19 cellular contexts compared by ENCODE assay signal in genomic region chr2:25079050-25079635, GRCh38. TPM values are rescaled to one million over a fixed set of nuclear protein-coding genes. Genes with fewer than 3 reads are reported as not detected.
DNase-seq lines count a peak whose midpoint lies in the region; ATAC-seq, FAIRE-seq and TF ChIP-seq lines count a peak whose summit lies in the region.
"Had no signal": no experiment of that assay in that cellular context is flagged by ENCODE, and none has a peak within 500 bp of the region (broad histone marks: within the 10 kb centered on the region; RNA-seq: fewer than 3 reads in every experiment).

No MANE protein-coding gene starts in this region.

- no peak overlapping the region for H3K23ac ChIP-seq in neuronal stem cell (ENCODE audit: low read depth, low read length, poor library complexity)

- H3K4me1 ChIP-seq in HEK293 (ENCODE audit: control insufficient read depth, insufficient read depth, low read length) (peaks cover 21% of the 10 kb centered on the region), astrocyte (ENCODE audit: insufficient read depth, low read length) (peaks cover 12% of the 10 kb centered on the region), neuronal stem cell (ENCODE audit: control insufficient read depth in 2 of 2, insufficient read depth in 1 of 2, low read depth in 1 of 2, low read length in 2 of 2) (peaks cover 2 to 3% of the 10 kb centered on the region in 2 donors)

- H3K4me3 Mint-ChIP-seq in astrocyte (ENCODE audit: unreplicated experiment), result no peak overlapping the region

- peaks cover 26% of the 10 kb centered on the region for H4K20me1 ChIP-seq in astrocyte (ENCODE audit: insufficient read depth, low read length)

- H3K4me2 ChIP-seq in astrocyte (ENCODE audit: low read length) (peak overlapping the region; percentile 45), neuronal stem cell (ENCODE audit: insufficient read depth, low read length, poor library complexity, severe bottlenecking) (no peak overlapping the region)

- no peak overlapping the region for H2BK12ac ChIP-seq in neuronal stem cell (ENCODE audit: low read length)

- no peak overlapping the region for H2BK120ac ChIP-seq in neuronal stem cell (ENCODE audit: low read depth, low read length)

- H3K36me3 Mint-ChIP-seq in astrocyte (ENCODE audit: low read depth, unreplicated experiment), result peaks cover 11% of the 10 kb centered on the region

- no peaks in the 10 kb centered on the region for H3K79me1 ChIP-seq in neuronal stem cell (ENCODE audit: low read depth, low read length)

- no peaks in the 10 kb centered on the region for H3K79me2 ChIP-seq in astrocyte (ENCODE audit: insufficient read depth, low read length)

- POLR2A ChIA-PET in HEK293 (lab: Yijun Ruan, JAX), result interaction anchor here (1.0 to 1.8 kb wide), 5 partner anchors 10 to 104 kb away, joined by 3 to 12 read pairs (median 4); partner anchors contain the start of gene EFR3B

- peaks cover 46% of the 10 kb centered on the region for H3K27me3 ChIP-seq in astrocyte (ENCODE audit: insufficient read depth, low read length)
- H3K27me3 ChIP-seq in neuronal stem cell (ENCODE audit: control insufficient read depth in 3 of 3, insufficient read depth in 3 of 3, low read depth in 1 of 3, low read length in 3 of 3), result no peaks in the 10 kb centered on the region
- H3K27me3 ChIP-seq: adrenal gland, cardiac muscle cell had no signal

- no peak overlapping the region for H3K4ac ChIP-seq in neuronal stem cell (ENCODE audit: low read length)

- H3K27me3 Mint-ChIP-seq in astrocyte (ENCODE audit: low read depth, unreplicated experiment), result peaks cover 4% of the 10 kb centered on the region

- peak overlapping the region; percentile 54 for H3K18ac ChIP-seq in neuronal stem cell (ENCODE audit: low read length)

- DNase-seq in SHP77 treated with DMSO at 0.1 percent for 48 hours (lab: John Stamatoyannopoulos, UW), result peak; percentile 17
- no peak for DNase-seq in SHP77 (lab: John Stamatoyannopoulos, UW)
- DNase-seq in astrocyte (ENCODE audit: low read depth), result no peak
- DNase-seq in neuronal stem cell (ENCODE audit: low spot score), result no peak
- DNase-seq in HK-2 (ENCODE audit: unreplicated experiment), result no peak
- no peak for DNase-seq in GM13976 (ENCODE audit: low spot score)
- DNase-seq: activated CD4-positive, alpha-beta T cell treated with anti-CD3 and anti-CD28 coated beads for 48 hours; erythroblast; left colon; mucosa of descending colon; NCI-H1694; NCI-H524; OCI-M1 had no signal

- no peak for FAIRE-seq in astrocyte (lab: Jason Lieb, UNC)

- no peak for TF ChIP-seq CTCF in HEK293 (tag by site-specific recombination; IDR thresholded peaks at IDR 0.05)
- no peak for TF ChIP-seq CTCF in astrocyte (IDR thresholded peaks at IDR 0.05; ENCODE audit: insufficient read depth, low read depth, low read length)
- TF ChIP-seq CTCF in GM13976 (IDR thresholded peaks at IDR 0.05; ENCODE audit: borderline replicate concordance, control extremely low read depth, extremely low read depth, insufficient read depth, missing control alignments), result no peak

- ATAC-seq in GM21381 (IDR thresholded peaks at IDR 0.05; ENCODE audit: unreplicated experiment), result no peak

- H3K9me3 ChIP-seq in HEK293 (ENCODE audit: control insufficient read depth, insufficient read depth, low read depth, low read length) (no peaks in the 10 kb centered on the region), astrocyte (ENCODE audit: insufficient read depth, low read depth, low read length) (no peaks in the 10 kb centered on the region), neuronal stem cell (replicated peaks in 1 of 2; ENCODE audit: control insufficient read depth in 2 of 2, insufficient read depth in 1 of 2, low read depth in 1 of 2, low read length in 2 of 2) (peaks cover 0 to 5% of the 10 kb centered on the region in 2 donors)
- H3K9me3 ChIP-seq: adrenal gland, HAP-1, mucosa of descending colon, suprapubic skin had no signal

- H2AFZ ChIP-seq in astrocyte (ENCODE audit: low read depth, low read length) (no peak overlapping the region), neuronal stem cell (ENCODE audit: low read length) (no peak overlapping the region)

- peak overlapping the region; percentile 8 for H3K27ac Mint-ChIP-seq in astrocyte (ENCODE audit: unreplicated experiment)

- no peak overlapping the region for H3K14ac ChIP-seq in neuronal stem cell (ENCODE audit: low read length)

- H4K91ac ChIP-seq in neuronal stem cell (ENCODE audit: low read depth, low read length, poor library complexity), result no peak overlapping the region

- WGBS in neuronal stem cell (ENCODE audit: extremely low coverage in 2 of 2, insufficient read length in 2 of 2, insufficient replicate concordance in 1 of 2), 2 donors, result no CpG with 5 or more reads among the region's 3 CpGs

- no peak overlapping the region for H3K4me3 ChIP-seq in HEK293 (ENCODE audit: low read depth, low read length)
- no peak overlapping the region for H3K4me3 ChIP-seq in astrocyte (ENCODE audit: insufficient read depth, low read depth, low read length)
- H3K4me3 ChIP-seq in neuronal stem cell (ENCODE audit: low read length in 2 of 2), result no peak overlapping the region
- H3K4me3 ChIP-seq: adrenal gland, cardiac muscle cell, HAP-1, mucosa of descending colon, suprapubic skin had no signal

- CTCF ChIA-PET in HEK293 (lab: Yijun Ruan, JAX), result interaction anchor here (0.6 to 1.8 kb wide), 3 partner anchors 24 to 103 kb away, joined by 3 to 9 read pairs (median 4); no protein-coding TSS in a partner anchor

- no peak overlapping the region for H4K8ac ChIP-seq in neuronal stem cell (ENCODE audit: low read depth, low read length)

- in situ Hi-C loops in GM13976 (cut with MboI; ENCODE audit: low sequenced_read_pairs, unreplicated experiment), result no loop called here

- H3K4me1 Mint-ChIP-seq in astrocyte (ENCODE audit: low read depth, unreplicated experiment), result peaks cover 17% of the 10 kb centered on the region

- H2BK5ac ChIP-seq in neuronal stem cell (ENCODE audit: low read length), result no peak overlapping the region

- H3K36me3 ChIP-seq in HEK293 (ENCODE audit: control insufficient read depth in 2 of 2, insufficient read depth in 1 of 2, low read length in 2 of 2) (no peaks in the 10 kb centered on the region), astrocyte (ENCODE audit: insufficient read depth, low read length) (no peaks in the 10 kb centered on the region), neuronal stem cell (replicated peaks in 1 of 2; ENCODE audit: control insufficient read depth in 2 of 2, insufficient read depth in 2 of 2, low read length in 2 of 2) (peaks cover 0 to 2% of the 10 kb centered on the region in 2 donors)
- H3K36me3 ChIP-seq: adrenal gland, cardiac muscle cell, HAP-1, suprapubic skin had no signal

- H2AK5ac ChIP-seq in neuronal stem cell (ENCODE audit: low read depth, low read length), result peak overlapping the region; percentile 14

- H3K9me3 Mint-ChIP-seq in astrocyte (ENCODE audit: unreplicated experiment), result no peaks in the 10 kb centered on the region

- no peak overlapping the region for H3K9ac ChIP-seq in astrocyte (ENCODE audit: low read length)
- peak overlapping the region; percentile 27 for H3K9ac ChIP-seq in neuronal stem cell (ENCODE audit: low read depth, low read length, poor library complexity)

- peak overlapping the region; percentile 8; the same call in 1 of the 2 replicates for H3K27ac ChIP-seq in HEK293 (ENCODE audit: extremely low read depth, low read depth, low read length)
- no peak overlapping the region for H3K27ac ChIP-seq in astrocyte (ENCODE audit: low read depth, low read length)
- H3K27ac ChIP-seq in neuronal stem cell (replicated peaks; ENCODE audit: low read length), result no peak overlapping the region
- H3K27ac ChIP-seq: adrenal gland, cardiac muscle cell, suprapubic skin had no signal

- no peak overlapping the region for H2BK15ac ChIP-seq in neuronal stem cell (ENCODE audit: low read length)

TF ChIP-seq in HEK293, 187 proteins besides CTCF, POLR2A, EP300 and RAD21:
- TF ChIP-seq PRDM2 (tag by site-specific recombination; IDR thresholded peaks at IDR 0.05; ENCODE audit: borderline replicate concordance) (no peak), ZNF768 (tag by site-specific recombination; IDR thresholded peaks at IDR 0.05) (peak; percentile 58; the same call in 1 of the 2 replicates)

RNA-seq across cellular contexts. Expression of gene EFR3B, which starts 37.3 kb away (rescaled TPM):
- 13.3 and 14.7 TPM in 2 replicates for total RNA-seq in astrocyte
- polyA plus RNA-seq in neuronal stem cell (2013, experiment 1 of 2), result 17.1 TPM
- 17.6 TPM for polyA plus RNA-seq in neuronal stem cell (2013, experiment 2 of 2)
